In the genomic region with DNA sequence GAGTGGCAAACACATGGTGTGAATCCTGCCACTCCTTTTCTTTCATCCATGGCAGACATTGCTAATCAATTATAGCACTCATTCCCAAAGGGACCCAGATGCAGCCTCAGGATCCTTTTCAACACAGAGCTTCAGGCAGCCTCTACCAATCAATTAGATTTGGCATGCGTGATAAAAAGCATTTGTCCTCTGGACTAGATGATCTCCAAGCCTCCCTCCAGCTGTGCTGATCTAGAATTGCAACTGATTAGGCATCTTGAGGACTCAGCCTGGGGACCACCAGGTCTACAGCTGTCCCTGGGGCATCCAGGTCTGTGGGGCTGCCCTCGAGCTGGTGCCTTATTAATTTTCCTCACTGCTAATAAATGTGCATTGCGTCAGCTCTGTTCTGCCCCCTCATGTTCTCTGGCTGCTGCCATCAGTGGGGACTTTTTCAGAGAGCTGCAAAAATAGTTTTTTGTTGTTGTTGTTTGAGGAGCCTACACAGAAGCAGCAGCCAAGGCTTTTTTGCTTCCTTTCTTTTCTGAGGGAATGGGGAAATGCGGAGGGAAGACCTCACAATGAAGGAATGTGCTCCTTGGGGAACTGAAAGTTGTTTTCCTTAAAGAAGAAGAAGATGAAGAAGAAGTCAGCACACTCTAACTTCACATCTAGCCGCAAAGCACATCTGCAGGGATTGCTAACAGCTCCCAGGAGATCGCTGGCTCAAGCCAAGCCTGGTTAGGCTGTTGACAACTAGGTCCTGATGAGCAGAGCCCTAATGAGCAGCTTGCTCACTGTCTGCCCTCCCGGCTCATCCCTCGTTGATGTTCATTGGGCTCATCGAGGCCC, we compare ENCODE assay signal across 9 cellular contexts. TPM values are rescaled to one million over a fixed set of nuclear protein-coding genes. Genes with fewer than 3 reads are reported as not detected.
DNase-seq lines count a peak whose midpoint lies in the region; ATAC-seq, FAIRE-seq and TF ChIP-seq lines count a peak whose summit lies in the region.
"Had no signal": no experiment of that assay in that cellular context is flagged by ENCODE, and none has a peak within 500 bp of the region (broad histone marks: within the 10 kb centered on the region; RNA-seq: fewer than 3 reads in every experiment).

No MANE protein-coding gene starts in this region.

- no peak for TF ChIP-seq POLR2A in body of pancreas (IDR thresholded peaks at IDR 0.05)
- TF ChIP-seq POLR2A in stomach (IDR thresholded peaks at IDR 0.05), result no peak

- intact Hi-C loops in body of pancreas (cut with DNase I), result loop anchor here (5.0 kb wide), 1 partner anchor 67 kb away; no protein-coding TSS in a partner anchor
- intact Hi-C loops in stomach (cut with DNase I; ENCODE audit: low total_unique reads), result no loop called here

- no peaks in the 10 kb centered on the region for H3K9me3 ChIP-seq in body of pancreas
- H3K9me3 ChIP-seq in stomach, result no peaks in the 10 kb centered on the region

- H3K27ac ChIP-seq in body of pancreas, result peak overlapping the region in 3 of 4 donors; percentile 28 to 57 (median 37)
- peak overlapping the region; percentile 37 to 93 (median 89) for H3K27ac ChIP-seq in stomach

- no peaks in the 10 kb centered on the region for H3K27me3 ChIP-seq in body of pancreas
- no peaks in the 10 kb centered on the region for H3K27me3 ChIP-seq in stomach

- DNase-seq in GOT3 (lab: John Stamatoyannopoulos, UW), result peak; percentile 45
- peak in 1 of 4 donors; percentile 58 for DNase-seq in body of pancreas
- peak; percentile 37 for DNase-seq in kidney glomerular epithelial cell (lab: John Stamatoyannopoulos, UW)
- DNase-seq in stomach, result no peak
- DNase-seq in frontal cortex (ENCODE audit: low spot score in 2 of 2), result no peak

- H3K4me3 ChIP-seq in body of pancreas, result no peak overlapping the region
- no peak overlapping the region for H3K4me3 ChIP-seq in stomach

- 61 to 63% methylated on average over 8 to 9 of the region's 9 CpGs for WGBS in body of pancreas, 2 donors
- WGBS in stomach, 5 donors, result 54 to 79% (median 64%) methylated on average over 8 to 9 of the region's 9 CpGs

- no peak for FAIRE-seq in frontal cortex (lab: Jason Lieb, UNC)
- FAIRE-seq: H1 had no signal

- no peak for TF ChIP-seq EP300 in stomach (IDR thresholded peaks at IDR 0.05)

- no peak for TF ChIP-seq CTCF in body of pancreas (IDR thresholded peaks at IDR 0.05)
- TF ChIP-seq CTCF in stomach (IDR thresholded peaks at IDR 0.05), result no peak

- ATAC-seq in body of pancreas, result peak; percentile 2
- no peak for ATAC-seq in HG03457 (IDR thresholded peaks at IDR 0.05; ENCODE audit: unreplicated experiment)
- no peak for ATAC-seq in HG03025 (IDR thresholded peaks at IDR 0.05; ENCODE audit: low FRiP score, unreplicated experiment)
- ATAC-seq in HG03378 (IDR thresholded peaks at IDR 0.05; ENCODE audit: unreplicated experiment), result no peak

- H3K36me3 ChIP-seq in body of pancreas (replicated peaks in 1 of 2; ENCODE audit: insufficient read depth in 1 of 2, low read depth in 2 of 2) (no peaks in the 10 kb centered on the region), stomach (no peaks in the 10 kb centered on the region)

- H3K4me1 ChIP-seq in body of pancreas (peaks cover 41% of the 10 kb centered on the region), stomach (peaks cover 50 to 82% (median 66%) of the 10 kb centered on the region in 4 donors)

RNA-seq across cellular contexts. Expression of gene ATOH8, which starts 8.8 kb away (rescaled TPM):
- 10 to 100 TPM; 12.9 to 14.5 TPM for total RNA-seq in body of pancreas
- total RNA-seq in stomach, result 10 to 100 TPM in 2 of 5 donors, 1 to 10 TPM in 3; 2.3 to 23.2 (median 9.7) TPM
- polyA plus RNA-seq in stomach, result 10 to 100 TPM; 11.3 to 20.0 (median 15.3) TPM
- 2.0 TPM for total RNA-seq in frontal cortex

RNA-seq across cellular contexts. Expression of gene GNLY, which starts 50.8 kb away (rescaled TPM):
- total RNA-seq in body of pancreas (1 to 10 TPM in 1 of 2 donors, not detected in 1; 5.6 TPM), stomach (1 to 10 TPM in 1 of 5 donors, under 1 TPM in 1, not detected in 3; 0.72 to 5.8 TPM), frontal cortex (not detected)
- 1 to 10 TPM; 1.1 to 2.4 (median 1.7) TPM for polyA plus RNA-seq in stomach
- total RNA-seq: H1 had no signal

Comparison
In these comparisons a context has a peak if more than half of its experiments do, and no peak if none do; other contexts are left out.
1. DNase-seq: peak in GOT3 (single experiment) and kidney glomerular epithelial cell (single experiment); none in stomach (single experiment) and frontal cortex (0 of 2).